24 cellular contexts compared by ENCODE assay signal in genomic region chr9:35285731-35286130, GRCh38.
"Had no signal": no experiment of that assay in that cellular context is flagged by ENCODE, and none has a peak within 500 bp of the region (broad histone marks: within the 10 kb centered on the region; RNA-seq: fewer than 3 reads in every experiment).

No MANE protein-coding gene starts in this region.

- H3K4me3 ChIP-seq: esophagus squamous epithelium, heart right ventricle, left lung, smooth muscle cell, thoracic aorta, vagina had no signal

- DNase-seq: activated CD4-positive, alpha-beta T cell treated with anti-CD3 and anti-CD28 coated beads, Interleukin-2, amount 10 ng/mL, durations not matched to agents 7 days and 5 days; activated CD4-positive, CD25-positive, alpha-beta regulatory T cell treated with anti-CD3 and anti-CD28 coated beads, Interleukin-2, amount 50 U/mL, for 72 hours; activated CD8-positive, alpha-beta memory T cell treated with anti-CD3 and anti-CD28 coated beads, Interleukin-2, amount 10 ng/mL, durations not matched to agents 7 days and 5 days; activated CD8-positive, alpha-beta T cell treated with anti-CD3 and anti-CD28 coated beads for 36 hours; activated gamma-delta T cell; activated T-cell treated with anti-CD3 and anti-CD28 coated beads for 4 hours; aorta; cerebellar nuclear complex; cortex of kidney; endodermal cell; esophagus squamous epithelium; foreskin fibroblast; heart right ventricle; left lung; naive thymus-derived CD4-positive, alpha-beta T cell; occipital lobe; posterior cingulate gyrus; stimulated activated CD4-positive, alpha-beta T cell treated with anti-CD3 and anti-CD28 coated beads, Interleukin-15, amount 100 ng/mL, for 24 hours; WERI-Rb-1 had no signal

- ATAC-seq: activated CD8-positive, alpha-beta memory T cell treated with anti-CD3 and anti-CD28 coated beads, Interleukin-2, amount 10 ng/mL, durations not matched to agents 7 days and 5 days; activated CD8-positive, alpha-beta T cell treated with anti-CD3 and anti-CD28 coated beads for 36 hours; heart right ventricle; left lung; naive thymus-derived CD4-positive, alpha-beta T cell; sciatic nerve; stimulated activated memory B cell treated with anti-CD40 and anti-IgM and Interleukin-4, amounts not matched to agents 10 μg/mL and 1 μg/mL and 100 μg/mL, for 72 hours had no signal

- H3K36me3 ChIP-seq: esophagus squamous epithelium, heart right ventricle, left lung, thoracic aorta, vagina, WERI-Rb-1 had no signal

- H3K4me1 ChIP-seq: vagina had no signal

- H3K27me3 ChIP-seq: esophagus squamous epithelium, heart right ventricle, left lung, vagina had no signal

- H3K27ac ChIP-seq: esophagus squamous epithelium, heart right ventricle, left lung, thoracic aorta, vagina, WERI-Rb-1 had no signal

- H3K9me3 ChIP-seq: esophagus squamous epithelium, heart right ventricle, left lung, thoracic aorta, vagina had no signal
